Comparison of ENCODE assay signal across 12 cellular contexts in genomic region chr22:38033522-38034277, GRCh38. TPM values are rescaled to one million over a fixed set of nuclear protein-coding genes. Genes with fewer than 3 reads are reported as not detected.
DNase-seq lines count a peak whose midpoint lies in the region; ATAC-seq and TF ChIP-seq lines count a peak whose summit lies in the region.
"Had no signal": no experiment of that assay in that cellular context is flagged by ENCODE, and none has a peak within 500 bp of the region (broad histone marks: within the 10 kb centered on the region; RNA-seq: fewer than 3 reads in every experiment).

No MANE protein-coding gene starts in this region.

- no peak overlapping the region for H3K4me2 ChIP-seq in osteoblast (ENCODE audit: insufficient read depth, low read length)

- DNase-seq in AG04450 (ENCODE audit: low read depth, low spot score) (no peak), RPMI7951 (ENCODE audit: low read depth) (peak; percentile 75), glutamatergic neuron (no peak), osteoblast (ENCODE audit: insufficient read length, low spot score, missing footprints) (no peak), NCI-H1092 (lab: John Stamatoyannopoulos, UW) (no peak)
- DNase-seq in activated CD4-positive, alpha-beta T cell treated with anti-CD3 and anti-CD28 coated beads, Interleukin-2, amount 50 U/mL, for 48 hours = no peak

- TF ChIP-seq CTCF in AG04450 (IDR thresholded peaks at IDR 0.05; ENCODE audit: low read depth, low read length) (no peak), glutamatergic neuron (IDR thresholded peaks at IDR 0.05; ENCODE audit: partially characterized antibody, unreplicated experiment) (no peak), osteoblast (IDR thresholded peaks at IDR 0.05; ENCODE audit: extremely low read depth, low read depth, low read length) (no peak)

- no peak for ATAC-seq in HG03520 (IDR thresholded peaks at IDR 0.05; ENCODE audit: unreplicated experiment)
- ATAC-seq in GM19035 (IDR thresholded peaks at IDR 0.05; ENCODE audit: unreplicated experiment) = no peak

- no peaks in the 10 kb centered on the region for H3K36me3 ChIP-seq in osteoblast (ENCODE audit: insufficient read depth, low read length)

- H3K4me1 ChIP-seq in osteoblast (ENCODE audit: insufficient read depth, low read length) = peaks cover 30% of the 10 kb centered on the region

- peaks cover 8% of the 10 kb centered on the region for H3K4me1 Mint-ChIP-seq in glutamatergic neuron (ENCODE audit: low read depth, unreplicated experiment)

- H3K27me3 ChIP-seq in AG04450 (ENCODE audit: control insufficient read depth, insufficient read depth, low read length) = no peaks in the 10 kb centered on the region
- H3K27me3 ChIP-seq in osteoblast (ENCODE audit: insufficient read depth, low read length) = no peaks in the 10 kb centered on the region

- H3K79me2 ChIP-seq in osteoblast (ENCODE audit: insufficient read depth, low read length) = no peaks in the 10 kb centered on the region

- H3K36me3 Mint-ChIP-seq in glutamatergic neuron (ENCODE audit: unreplicated experiment) = no peaks in the 10 kb centered on the region

- H3K27ac ChIP-seq in AG04450 (ENCODE audit: low read depth, low read length) = peak overlapping the region; percentile 77
- H3K27ac ChIP-seq in osteoblast (ENCODE audit: low read depth, low read length) = no peak overlapping the region

- CTCF ChIA-PET in AG04450 (lab: Charles Lee) = interaction anchor here (1.0 kb wide), 1 partner anchor 19 kb away, joined by 5 read pairs; no protein-coding TSS in a partner anchor

- H2AFZ ChIP-seq in osteoblast (ENCODE audit: low read length) = peak overlapping the region; percentile 78

- H3K4me3 ChIP-seq in AG04450 (ENCODE audit: low read depth, low read length) (no peak overlapping the region), osteoblast (ENCODE audit: insufficient read depth, low read length) (no peak overlapping the region)

- H3K9me3 Mint-ChIP-seq in glutamatergic neuron (ENCODE audit: unreplicated experiment) = peaks cover 4% of the 10 kb centered on the region
- H3K9me3 Mint-ChIP-seq: IgD-negative memory B cell had no signal

- H3K9me3 ChIP-seq in AG04450 (ENCODE audit: control insufficient read depth, insufficient read depth, low read length) = peaks cover 3% of the 10 kb centered on the region; the same call in 1 of the 2 replicates
- H3K9me3 ChIP-seq in osteoblast (ENCODE audit: low read depth, low read length) = no peaks in the 10 kb centered on the region

- no peak overlapping the region for H3K4me3 Mint-ChIP-seq in glutamatergic neuron (ENCODE audit: unreplicated experiment)
- H3K4me3 Mint-ChIP-seq: IgD-negative memory B cell had no signal

- peak overlapping the region; percentile 72 for H3K27ac Mint-ChIP-seq in glutamatergic neuron (ENCODE audit: unreplicated experiment)
- H3K27ac Mint-ChIP-seq: IgD-negative memory B cell had no signal

- peaks cover 9% of the 10 kb centered on the region for H3K27me3 Mint-ChIP-seq in glutamatergic neuron (ENCODE audit: unreplicated experiment)

- POLR2A ChIA-PET in AG04450 (lab: Yijun Ruan, JAX) = interaction anchor here (0.6 to 1.3 kb wide), 3 partner anchors 14 to 648 kb away, joined by 3 to 6 read pairs (median 3); partner anchors contain the start of gene TOMM22

- H4K20me1 ChIP-seq in osteoblast (ENCODE audit: insufficient read depth, low read length) = no peaks in the 10 kb centered on the region

RNA-seq across cellular contexts. Expression of gene PICK1, which starts 23.5 kb away (rescaled TPM):
- polyA plus RNA-seq in AG04450 (2011; rRNA removed) = 10.5 and 11.5 TPM in 2 replicates
- polyA minus RNA-seq in AG04450 (2011; rRNA and poly(A)+ RNA removed) = 11.3 and 14.7 TPM in 2 replicates
- 6.5 and 12.7 TPM in 2 replicates for total RNA-seq in RPMI7951 (2014; rRNA removed; shearing (Covaris generic))
- 44.8 TPM for total RNA-seq in glutamatergic neuron (ENCODE audit: unreplicated experiment)
- total RNA-seq in osteoblast = 14.4 and 15.6 TPM in 2 replicates

RNA-seq across cellular contexts. Expression of gene SOX10, which starts 49.3 kb away (rescaled TPM):
- polyA plus RNA-seq in AG04450 (2011; rRNA removed) = not detected in 2 replicates
- polyA minus RNA-seq in AG04450 (2011; rRNA and poly(A)+ RNA removed) = not detected in 2 replicates
- total RNA-seq in RPMI7951 (2014; rRNA removed; shearing (Covaris generic)) = 3.0 and 3.2 TPM in 2 replicates
- total RNA-seq in glutamatergic neuron (ENCODE audit: unreplicated experiment) (not detected), osteoblast (not detected in 2 replicates)
- total RNA-seq: bronchial epithelial cell, H4 had no signal
- polyA plus RNA-seq: IgD-negative memory B cell, keratinocyte had no signal

RNA-seq across cellular contexts. Expression of gene SLC16A8, which starts 50.3 kb away (rescaled TPM):
- 0.11 TPM in 1 of 2 replicates, not detected in the other for polyA plus RNA-seq in AG04450 (2011; rRNA removed)
- polyA minus RNA-seq in AG04450 (2011; rRNA and poly(A)+ RNA removed) = not detected in 2 replicates
- total RNA-seq in RPMI7951 (2014; rRNA removed; shearing (Covaris generic)) = not detected in 2 replicates
- total RNA-seq in glutamatergic neuron (ENCODE audit: unreplicated experiment) (not detected), osteoblast (not detected in 2 replicates)
- total RNA-seq: H4 had no signal
- polyA plus RNA-seq: IgD-negative memory B cell, keratinocyte had no signal
